Comparison of ENCODE assay signal across 8 cellular contexts in the genomic region with DNA sequence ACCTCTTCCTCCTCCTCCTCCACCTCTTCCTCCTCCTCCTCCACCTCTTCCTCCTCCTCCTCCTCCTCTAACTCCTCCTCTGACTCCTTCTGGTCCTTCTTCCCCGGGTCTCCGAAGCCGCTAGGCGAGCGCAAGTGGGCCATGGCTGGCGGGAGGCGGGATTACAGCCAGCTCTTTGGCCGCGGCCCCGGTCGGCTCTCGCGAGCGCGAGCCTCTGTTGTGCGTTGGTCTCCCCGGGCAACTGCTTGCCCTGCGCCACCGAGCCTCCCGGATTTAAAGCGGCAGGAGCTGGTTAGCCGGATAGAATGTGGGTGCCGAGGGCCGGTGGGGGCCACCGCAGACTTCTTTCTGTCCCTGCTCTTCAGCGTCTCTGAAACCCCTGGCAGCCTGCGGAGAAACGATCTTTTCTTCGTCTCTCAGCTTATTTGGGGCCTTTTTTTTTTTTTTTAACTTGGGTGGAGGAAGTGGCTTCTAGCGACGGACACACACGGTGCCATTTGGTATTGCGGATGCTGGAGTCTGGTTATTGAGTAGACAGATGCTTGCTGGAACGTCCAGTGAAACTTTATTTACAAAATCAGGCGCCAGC. TPM values are rescaled to one million over a fixed set of nuclear protein-coding genes. Genes with fewer than 3 reads are reported as not detected.
DNase-seq lines count a peak whose midpoint lies in the region; ATAC-seq and TF ChIP-seq lines count a peak whose summit lies in the region.

Gene ERICH6, minus strand, starts transcription at position 165 of the 589 bp plus-strand sequence. Its CDS starts 22 bp downstream, at position 143.

- peaks cover 3% of the 10 kb centered on the region for H3K79me2 ChIP-seq in trophoblast cell (ENCODE audit: control insufficient read depth, insufficient read depth, low read length, poor library complexity)

- TF ChIP-seq EP300 in transverse colon (IDR thresholded peaks at IDR 0.05; ENCODE audit: low read depth), result no peak

- H3K4me1 ChIP-seq in cardiac muscle cell (ENCODE audit: low read depth) (no peaks in the 10 kb centered on the region), trophoblast cell (ENCODE audit: control insufficient read depth in 1 of 2, insufficient read depth in 2 of 2, low read length in 2 of 2) (peaks cover 0 to 7% of the 10 kb centered on the region in 2 experiments), transverse colon (peaks cover 0 to 12% (median 7%) of the 10 kb centered on the region in 4 donors)

- H3K36me3 Mint-ChIP-seq in activated naive CD8-positive, alpha-beta T cell treated with anti-CD3 and anti-CD28 coated beads, Interleukin-2, amount 10 ng/mL, durations not matched to agents 7 days and 5 days, result peaks cover 16% of the 10 kb centered on the region

- peaks cover 5% of the 10 kb centered on the region for H3K9me3 Mint-ChIP-seq in activated naive CD8-positive, alpha-beta T cell treated with anti-CD3 and anti-CD28 coated beads, Interleukin-2, amount 10 ng/mL, durations not matched to agents 7 days and 5 days

- H4K91ac ChIP-seq in trophoblast cell (ENCODE audit: low read depth, low read length), result peak within 1 kb of the TSS; percentile 87

- peaks cover 5% of the 10 kb centered on the region for H3K79me1 ChIP-seq in trophoblast cell (ENCODE audit: low read length)

- H2BK12ac ChIP-seq in trophoblast cell (ENCODE audit: low read length), result no peak within 1 kb of the TSS

- H3K27ac ChIP-seq in cardiac muscle cell (no peak within 1 kb of the TSS), trophoblast cell (ENCODE audit: low read depth, low read length) (peak within 1 kb of the TSS; percentile 9), transverse colon (peak within 1 kb of the TSS; percentile 82 to 91 (median 86))

- H3K23ac ChIP-seq in trophoblast cell (ENCODE audit: low read length), result no peak within 1 kb of the TSS

- H3K9me3 ChIP-seq in cardiac muscle cell (ENCODE audit: low read depth) (no peaks in the 10 kb centered on the region), trophoblast cell (ENCODE audit: insufficient read depth, low read depth, low read length) (no peaks in the 10 kb centered on the region), transverse colon (no peaks in the 10 kb centered on the region)

- H2BK5ac ChIP-seq in trophoblast cell (ENCODE audit: low read depth, low read length, poor library complexity), result no peak within 1 kb of the TSS

- H4K12ac ChIP-seq in trophoblast cell (ENCODE audit: low read depth, low read length), result peak within 1 kb of the TSS; percentile 75

- DNase-seq in GM12864 (ENCODE audit: low read depth) (peak; percentile 61), NCI-H1048 (lab: John Stamatoyannopoulos, UW) (peak; percentile 41), SKM-1 (lab: John Stamatoyannopoulos, UW; ENCODE audit: unreplicated experiment) (peak; percentile 85), cardiac muscle cell (ENCODE audit: low read depth in 1 of 2, low spot score in 1 of 2) (peak; percentile 93 to 95), trophoblast cell (peak; percentile 94 to 95), transverse colon (peak; percentile 93)
- DNase-seq in activated naive CD8-positive, alpha-beta T cell treated with anti-CD3 and anti-CD28 coated beads, Interleukin-2, amount 10 ng/mL, durations not matched to agents 7 days and 5 days, result peak; percentile 89

- peak within 1 kb of the TSS; percentile 32 for H2AK5ac ChIP-seq in trophoblast cell (ENCODE audit: low read length)

- H2AFZ ChIP-seq in trophoblast cell (ENCODE audit: insufficient read depth, low read length, poor library complexity), result peak within 1 kb of the TSS; percentile 85

- peak within 1 kb of the TSS; percentile 74 for H3K14ac ChIP-seq in trophoblast cell (ENCODE audit: low read length)

- ATAC-seq in HG02588 (IDR thresholded peaks at IDR 0.05; ENCODE audit: unreplicated experiment), result peak; percentile 100
- ATAC-seq in activated naive CD8-positive, alpha-beta T cell treated with anti-CD3 and anti-CD28 coated beads, Interleukin-2, amount 10 ng/mL, durations not matched to agents 7 days and 5 days (ENCODE audit: low read depth), result peak; percentile 89

- no peak for TF ChIP-seq CTCF in GM12864 (IDR thresholded peaks at IDR 0.05; ENCODE audit: low read depth, low read length, missing control alignments)
- peak; percentile 10 for TF ChIP-seq CTCF in cardiac muscle cell (IDR thresholded peaks at IDR 0.05; ENCODE audit: low read depth, low read length)
- TF ChIP-seq CTCF in transverse colon (IDR thresholded peaks at IDR 0.05), result peak in 2 of 5 experiments; percentile 8 to 60

- in situ Hi-C loops in transverse colon (cut with MboI; ENCODE audit: low pct_ligation_motif_present in 1 of 4, low pct_unique_long_range_greater_than_20kb in 1 of 4, low sequenced_read_pairs in 3 of 4), result loop anchor here in 2 of 4 donors (25.0 kb wide), 2 partner anchors 158 to 167 kb away; partner anchors contain the start of genes EIF2A (in 1 of the 2) and SERP1 (in 1 of the 2)

- TF ChIP-seq POLR2A in transverse colon (IDR thresholded peaks at IDR 0.05), result peak; percentile 58

- H2BK120ac ChIP-seq in trophoblast cell (ENCODE audit: insufficient read depth, low read length, poor library complexity), result peak within 1 kb of the TSS; percentile 30

- intact Hi-C loops in transverse colon (cut with DNase I; ENCODE audit: low total_unique reads), result no loop called here

- H3K4me2 ChIP-seq in trophoblast cell (ENCODE audit: low read length), result peak within 1 kb of the TSS; percentile 92

- no peaks in the 10 kb centered on the region for H3K36me3 ChIP-seq in cardiac muscle cell
- H3K36me3 ChIP-seq in trophoblast cell (ENCODE audit: control insufficient read depth in 1 of 2, insufficient read depth in 2 of 2, low read length in 2 of 2), result no peaks in the 10 kb centered on the region
- H3K36me3 ChIP-seq in transverse colon, result no peaks in the 10 kb centered on the region

- H3K4me3 Mint-ChIP-seq in activated naive CD8-positive, alpha-beta T cell treated with anti-CD3 and anti-CD28 coated beads, Interleukin-2, amount 10 ng/mL, durations not matched to agents 7 days and 5 days, result peak within 1 kb of the TSS; percentile 92

- peak within 1 kb of the TSS; percentile 62 for H3K4me3 ChIP-seq in GM12864 (ENCODE audit: low read depth, low read length)
- H3K4me3 ChIP-seq in cardiac muscle cell, result peak within 1 kb of the TSS; percentile 62
- peak within 1 kb of the TSS; percentile 80 for H3K4me3 ChIP-seq in trophoblast cell (ENCODE audit: low read depth, low read length)
- H3K4me3 ChIP-seq in transverse colon, result peak within 1 kb of the TSS; percentile 33 to 87 (median 64)

- H3K18ac ChIP-seq in trophoblast cell (ENCODE audit: low read length), result peak within 1 kb of the TSS; percentile 71

- POLR2A ChIA-PET in activated naive CD8-positive, alpha-beta T cell treated with anti-CD3 and anti-CD28 coated beads, Interleukin-2, amount 10 ng/mL, durations not matched to agents 7 days and 5 days (lab: Charles Lee), result interaction anchor here (0.6 to 3.6 kb wide), 14 partner anchors 8 to 1497 kb away, joined by 3 to 63 read pairs (median 4); partner anchors contain the start of genes EIF2A, SELENOT, SERP1 and SIAH2

- peaks cover 21% of the 10 kb centered on the region for H3K4me1 Mint-ChIP-seq in activated naive CD8-positive, alpha-beta T cell treated with anti-CD3 and anti-CD28 coated beads, Interleukin-2, amount 10 ng/mL, durations not matched to agents 7 days and 5 days

- H4K8ac ChIP-seq in trophoblast cell (ENCODE audit: low read depth, low read length), result peak within 1 kb of the TSS; percentile 92

- H3K9ac ChIP-seq in trophoblast cell (ENCODE audit: low read length), result peak within 1 kb of the TSS; percentile 77

- peak within 1 kb of the TSS; percentile 95 for H3K27ac Mint-ChIP-seq in activated naive CD8-positive, alpha-beta T cell treated with anti-CD3 and anti-CD28 coated beads, Interleukin-2, amount 10 ng/mL, durations not matched to agents 7 days and 5 days

- H3K27me3 Mint-ChIP-seq in activated naive CD8-positive, alpha-beta T cell treated with anti-CD3 and anti-CD28 coated beads, Interleukin-2, amount 10 ng/mL, durations not matched to agents 7 days and 5 days, result peaks cover 18% of the 10 kb centered on the region

- peak within 1 kb of the TSS; percentile 36 for H3K4ac ChIP-seq in trophoblast cell (ENCODE audit: low read depth, low read length)

- WGBS in trophoblast cell (ENCODE audit: extremely low coverage, insufficient coverage, insufficient read length), result no CpG with 5 or more reads among the region's 35 CpGs
- WGBS in transverse colon (ENCODE audit: low coverage in 1 of 2), 2 donors, result 0% methylated on average over 7 to 35 of the region's 35 CpGs

- H3K27me3 ChIP-seq in cardiac muscle cell (no peaks in the 10 kb centered on the region), trophoblast cell (ENCODE audit: insufficient read depth, low read length) (no peaks in the 10 kb centered on the region), transverse colon (no peaks in the 10 kb centered on the region)

RNA-seq across cellular contexts. Expression of gene ERICH6, which starts in this region (rescaled TPM):
- total RNA-seq in activated naive CD8-positive, alpha-beta T cell treated with anti-CD3 and anti-CD28 coated beads, Interleukin-2, amount 10 ng/mL, durations not matched to agents 7 days and 5 days, result under 1 TPM in 1 of 2 experiments, not detected in 1; 0.23 TPM
- 0.18 TPM in 1 of 2 replicates, not detected in the other for total RNA-seq in cardiac muscle cell
- 0.44 and 0.55 TPM in 2 replicates for polyA plus RNA-seq in cardiac muscle cell
- polyA plus RNA-seq in trophoblast cell (2013), result 0.03 and 0.06 TPM in 2 replicates
- total RNA-seq in transverse colon, result not detected

Comparison
In these comparisons a context has a peak if more than half of its experiments do, and no peak if none do; other contexts are left out.
1. Peak in DNase-seq and ATAC-seq in activated naive CD8-positive, alpha-beta T cell treated with anti-CD3 and anti-CD28 coated beads, Interleukin-2, amount 10 ng/mL, durations not matched to agents 7 days and 5 days; RNA of the gene not detected or under 1 TPM.
2. Peak in DNase-seq and H3K4me3 ChIP-seq in cardiac muscle cell; RNA of the gene not detected or under 1 TPM.
3. Peak in DNase-seq, H3K4me3 ChIP-seq and H3K27ac ChIP-seq in transverse colon; RNA of the gene not detected or under 1 TPM.
4. DNase-seq: peak in every context shown above with its lines; median percentile 94 in trophoblast cell; 94 in cardiac muscle cell; 93 in transverse colon; 89 in activated naive CD8-positive, alpha-beta T cell treated with anti-CD3 and anti-CD28 coated beads, Interleukin-2, amount 10 ng/mL, durations not matched to agents 7 days and 5 days; 85 in SKM-1; 61 in GM12864; 41 in NCI-H1048.